16 cellular contexts compared by ENCODE assay signal in the genomic region with DNA sequence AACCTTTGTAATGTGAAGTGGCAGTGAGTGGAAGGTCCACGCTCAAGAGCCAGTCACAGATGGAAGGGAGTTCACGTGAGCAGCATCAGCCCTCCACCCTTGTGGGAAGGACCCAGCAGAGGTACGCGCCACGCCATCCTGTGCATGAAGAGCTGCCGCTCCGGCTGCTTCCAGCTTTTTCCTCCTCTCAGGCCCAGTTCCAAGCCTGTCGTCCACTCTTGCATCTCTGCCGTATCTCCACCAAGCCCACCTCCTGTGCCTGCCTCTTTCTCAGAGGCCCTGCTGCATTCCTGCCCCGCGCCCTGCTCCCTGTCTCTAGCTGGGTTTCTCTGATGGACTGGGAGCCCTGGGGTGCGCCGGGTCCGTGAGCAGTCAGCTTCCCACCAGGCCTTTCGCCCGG. TPM values are rescaled to one million over a fixed set of nuclear protein-coding genes. Genes with fewer than 3 reads are reported as not detected.
DNase-seq lines count a peak whose midpoint lies in the region; ATAC-seq and TF ChIP-seq lines count a peak whose summit lies in the region.
"Had no signal": no experiment of that assay in that cellular context is flagged by ENCODE, and none has a peak within 500 bp of the region (broad histone marks: within the 10 kb centered on the region; RNA-seq: fewer than 3 reads in every experiment).

No MANE protein-coding gene starts in this region.

- peak overlapping the region; percentile 22 for H3K27ac Mint-ChIP-seq in activated naive CD8-positive, alpha-beta T cell treated with anti-CD3 and anti-CD28 coated beads, Interleukin-2, amount 50 U/mL, for 24 hours
- H3K27ac Mint-ChIP-seq in activated naive CD8-positive, alpha-beta T cell treated with anti-CD3 and anti-CD28 coated beads for 36 hours = no peak overlapping the region
- H3K27ac Mint-ChIP-seq in chondrocyte (ENCODE audit: unreplicated experiment) = peak overlapping the region; percentile 59
- H3K27ac Mint-ChIP-seq in stimulated activated effector memory CD8-positive, alpha-beta T cell treated with anti-CD3 and anti-CD28 coated beads, Interleukin-12 subunit alpha, Interleukin-12 subunit beta, amount 100 ng/mL, for 72 hours = peak overlapping the region; percentile 48
- H3K27ac Mint-ChIP-seq: B cell, H9 had no signal

- ATAC-seq in activated naive CD8-positive, alpha-beta T cell treated with anti-CD3 and anti-CD28 coated beads, Interleukin-2, amount 50 U/mL, for 24 hours = no peak
- ATAC-seq in stimulated activated effector memory CD8-positive, alpha-beta T cell treated with anti-CD3 and anti-CD28 coated beads, Interleukin-12 subunit alpha, Interleukin-12 subunit beta, amount 100 ng/mL, for 72 hours = no peak
- ATAC-seq in stimulated activated naive CD8-positive, alpha-beta T cell treated with anti-CD3 and anti-CD28 coated beads, Interleukin-15, Interleukin-2, amounts not matched to agents 100 U/mL and 50 U/mL, for 24 hours = no peak

- H3K36me3 Mint-ChIP-seq in activated naive CD8-positive, alpha-beta T cell treated with anti-CD3 and anti-CD28 coated beads, Interleukin-2, amount 50 U/mL, for 24 hours (ENCODE audit: low read depth) = peaks cover 45% of the 10 kb centered on the region
- peaks cover 34% of the 10 kb centered on the region for H3K36me3 Mint-ChIP-seq in activated naive CD8-positive, alpha-beta T cell treated with anti-CD3 and anti-CD28 coated beads for 36 hours
- H3K36me3 Mint-ChIP-seq in chondrocyte (ENCODE audit: low read depth) = peaks cover 20% of the 10 kb centered on the region
- peaks cover 90% of the 10 kb centered on the region for H3K36me3 Mint-ChIP-seq in stimulated activated effector memory CD8-positive, alpha-beta T cell treated with anti-CD3 and anti-CD28 coated beads, Interleukin-12 subunit alpha, Interleukin-12 subunit beta, amount 100 ng/mL, for 72 hours

- POLR2A ChIA-PET in RWPE1 (lab: Yijun Ruan, JAX; ENCODE audit: low non-redundant PET) = no interaction called here

- peaks cover 45% of the 10 kb centered on the region for H3K4me1 Mint-ChIP-seq in activated naive CD8-positive, alpha-beta T cell treated with anti-CD3 and anti-CD28 coated beads, Interleukin-2, amount 50 U/mL, for 24 hours
- H3K4me1 Mint-ChIP-seq in activated naive CD8-positive, alpha-beta T cell treated with anti-CD3 and anti-CD28 coated beads for 36 hours = peaks cover 35% of the 10 kb centered on the region
- no peaks in the 10 kb centered on the region for H3K4me1 Mint-ChIP-seq in chondrocyte (ENCODE audit: low read depth)
- H3K4me1 Mint-ChIP-seq in stimulated activated effector memory CD8-positive, alpha-beta T cell treated with anti-CD3 and anti-CD28 coated beads, Interleukin-12 subunit alpha, Interleukin-12 subunit beta, amount 100 ng/mL, for 72 hours = peaks cover 54% of the 10 kb centered on the region
- H3K4me1 Mint-ChIP-seq: H9 had no signal

- no peak overlapping the region for H3K4me3 Mint-ChIP-seq in activated naive CD8-positive, alpha-beta T cell treated with anti-CD3 and anti-CD28 coated beads, Interleukin-2, amount 50 U/mL, for 24 hours
- no peak overlapping the region for H3K4me3 Mint-ChIP-seq in activated naive CD8-positive, alpha-beta T cell treated with anti-CD3 and anti-CD28 coated beads for 36 hours
- no peak overlapping the region for H3K4me3 Mint-ChIP-seq in chondrocyte (ENCODE audit: unreplicated experiment)
- no peak overlapping the region for H3K4me3 Mint-ChIP-seq in stimulated activated effector memory CD8-positive, alpha-beta T cell treated with anti-CD3 and anti-CD28 coated beads, Interleukin-12 subunit alpha, Interleukin-12 subunit beta, amount 100 ng/mL, for 72 hours
- H3K4me3 Mint-ChIP-seq: B cell; CD4-positive, alpha-beta memory T cell; H9; IgD-negative memory B cell had no signal

- H3K27ac ChIP-seq in RWPE1 = 0 out of 2 replicates have a peak overlapping the region, but pooled peaks have one; percentile 2

- CTCF ChIA-PET in RWPE1 (lab: Yijun Ruan, JAX) = no interaction called here

- TF ChIP-seq CTCF in RWPE1 (conservative IDR thresholded peaks at IDR 0.05; ENCODE audit: low read depth) (no peak), chondrocyte (IDR thresholded peaks at IDR 0.05) (no peak), GM10266 (IDR thresholded peaks at IDR 0.05; ENCODE audit: control insufficient read depth, insufficient read depth, low read depth, missing control alignments) (no peak)

- H3K27me3 Mint-ChIP-seq in activated naive CD8-positive, alpha-beta T cell treated with anti-CD3 and anti-CD28 coated beads, Interleukin-2, amount 50 U/mL, for 24 hours = no peaks in the 10 kb centered on the region
- H3K27me3 Mint-ChIP-seq in activated naive CD8-positive, alpha-beta T cell treated with anti-CD3 and anti-CD28 coated beads for 36 hours = no peaks in the 10 kb centered on the region
- no peaks in the 10 kb centered on the region for H3K27me3 Mint-ChIP-seq in chondrocyte (ENCODE audit: low read depth)
- H3K27me3 Mint-ChIP-seq: B cell; CD4-positive, alpha-beta memory T cell; IgD-negative memory B cell had no signal

- no peaks in the 10 kb centered on the region for H3K9me3 Mint-ChIP-seq in activated naive CD8-positive, alpha-beta T cell treated with anti-CD3 and anti-CD28 coated beads, Interleukin-2, amount 50 U/mL, for 24 hours
- no peaks in the 10 kb centered on the region for H3K9me3 Mint-ChIP-seq in activated naive CD8-positive, alpha-beta T cell treated with anti-CD3 and anti-CD28 coated beads for 36 hours
- H3K9me3 Mint-ChIP-seq in chondrocyte (ENCODE audit: low read depth) = no peaks in the 10 kb centered on the region
- H3K9me3 Mint-ChIP-seq in stimulated activated effector memory CD8-positive, alpha-beta T cell treated with anti-CD3 and anti-CD28 coated beads, Interleukin-12 subunit alpha, Interleukin-12 subunit beta, amount 100 ng/mL, for 72 hours = no peaks in the 10 kb centered on the region
- H3K9me3 Mint-ChIP-seq: CD4-positive, alpha-beta memory T cell; H9; IgD-negative memory B cell had no signal

- no peak for DNase-seq in activated naive CD8-positive, alpha-beta T cell treated with anti-CD3 and anti-CD28 coated beads, Interleukin-2, amount 50 U/mL, for 24 hours
- no peak for DNase-seq in activated naive CD8-positive, alpha-beta T cell treated with anti-CD3 and anti-CD28 coated beads for 36 hours
- DNase-seq in RWPE1 (ENCODE audit: low spot score) (no peak), chondrocyte (ENCODE audit: low spot score) (no peak), GM10266 (ENCODE audit: extremely low spot score) (no peak)
- DNase-seq in stimulated activated effector memory CD8-positive, alpha-beta T cell treated with anti-CD3 and anti-CD28 coated beads, Interleukin-12 subunit alpha, Interleukin-12 subunit beta, amount 100 ng/mL, for 72 hours (ENCODE audit: low spot score in 2 of 2) = no peak
- no peak for DNase-seq in stimulated activated naive CD8-positive, alpha-beta T cell treated with anti-CD3 and anti-CD28 coated beads, Interleukin-15, Interleukin-2, amounts not matched to agents 100 U/mL and 50 U/mL, for 24 hours
- DNase-seq in activated CD4-positive, alpha-beta T cell treated with anti-CD3 and anti-CD28 coated beads for 1 hour = no peak
- DNase-seq: CD4-positive, alpha-beta memory T cell; COR-L47; DND-41; GF-D8; GOT3; H9 had no signal

RNA-seq across cellular contexts. Expression of a gene that starts 10.2 kb away (rescaled TPM):
- total RNA-seq in activated naive CD8-positive, alpha-beta T cell treated with anti-CD3 and anti-CD28 coated beads for 36 hours = 10 to 100 TPM; 84.3 to 86.8 TPM
- total RNA-seq in chondrocyte = 32.1 to 38.4 TPM (median 36.7 TPM) in 3 replicates

RNA-seq across cellular contexts. Expression of a gene that starts 58.0 kb away (rescaled TPM):
- not detected for total RNA-seq in activated naive CD8-positive, alpha-beta T cell treated with anti-CD3 and anti-CD28 coated beads for 36 hours
- not detected in 3 replicates for total RNA-seq in chondrocyte
